11 cellular contexts compared by ENCODE assay signal in the genomic region with DNA sequence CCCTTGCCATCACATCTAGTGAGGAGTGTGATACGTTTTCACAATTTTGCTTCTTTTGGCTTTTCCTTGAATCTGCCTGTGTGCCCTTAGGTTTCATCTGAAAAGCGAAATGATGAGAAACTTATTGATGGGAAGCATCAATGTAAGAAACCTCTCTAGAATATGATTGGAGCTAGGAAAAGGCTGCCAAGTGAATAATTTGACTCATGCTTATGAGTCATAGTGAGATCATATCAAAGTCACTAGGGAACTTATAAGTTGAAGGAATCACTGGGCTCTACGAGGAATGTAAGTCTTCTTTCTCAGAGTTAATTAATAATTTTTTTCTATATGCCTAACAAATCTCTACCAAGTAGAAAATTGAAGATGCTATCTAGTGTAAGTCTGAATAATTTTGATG. TPM values are rescaled to one million over a fixed set of nuclear protein-coding genes. Genes with fewer than 3 reads are reported as not detected.
DNase-seq lines count a peak whose midpoint lies in the region; ATAC-seq and TF ChIP-seq lines count a peak whose summit lies in the region.
"Had no signal": no experiment of that assay in that cellular context is flagged by ENCODE, and none has a peak within 500 bp of the region (broad histone marks: within the 10 kb centered on the region; RNA-seq: fewer than 3 reads in every experiment).

No MANE protein-coding gene starts in this region.

- no peak overlapping the region for H3K4me2 ChIP-seq in SK-N-SH

- no peak overlapping the region for H3K9ac ChIP-seq in SK-N-SH

- H3K9me2 ChIP-seq in SK-N-SH, result no peaks in the 10 kb centered on the region

- peaks cover 9% of the 10 kb centered on the region; the same call in 1 of the 2 replicates for H3K9me3 ChIP-seq in SK-N-SH
- H3K9me3 ChIP-seq: pancreas had no signal

- H3K27ac ChIP-seq in SK-N-SH (ENCODE audit: low read depth in 2 of 2, low read length in 1 of 2), result peak overlapping the region in 1 of 2 experiments; percentile 98; a peak in 2 of 4 replicates
- H3K27ac ChIP-seq: pancreas had no signal

- POLR2A ChIA-PET in SK-N-SH (lab: Yijun Ruan, JAX), result interaction anchor here (1.2 kb wide), 1 partner anchor 11 kb away, joined by 3 read pairs; a partner anchor contains a TSS

- H2AFZ ChIP-seq in SK-N-SH (ENCODE audit: low read depth), result no peak overlapping the region

- TF ChIP-seq CTCF in SK-N-SH (IDR thresholded peaks at IDR 0.05) (no peak), fibroblast of pulmonary artery (IDR thresholded peaks at IDR 0.05; ENCODE audit: low read length, missing control alignments) (no peak)

- H3K27me3 ChIP-seq in SK-N-SH (ENCODE audit: insufficient read depth), result no peaks in the 10 kb centered on the region
- H3K27me3 ChIP-seq: pancreas had no signal

- CTCF ChIA-PET in SK-N-SH (lab: Yijun Ruan, JAX), result interaction anchor here (1.0 to 1.9 kb wide), 5 partner anchors 11 to 555 kb away, joined by 3 to 7 read pairs (median 6); a partner anchor contains a TSS

- H3F3A ChIP-seq in SK-N-SH (replicated peaks; ENCODE audit: insufficient read depth), result peaks cover 22% of the 10 kb centered on the region

- TF ChIP-seq RAD21 in SK-N-SH (IDR thresholded peaks at IDR 0.05; ENCODE audit: low read length), result no peak

- no peak for TF ChIP-seq EP300 in SK-N-SH (IDR thresholded peaks at IDR 0.05; ENCODE audit: borderline replicate concordance in 1 of 2, low read depth in 1 of 2, low read length in 1 of 2)

- 33% methylated on average over 3 of the region's 3 CpGs for WGBS in SK-N-SH (ENCODE audit: low lambda C conversion rate)

- peaks cover 0 to 10% of the 10 kb centered on the region in 2 experiments; a peak in 3 of 4 replicates for H3K4me1 ChIP-seq in SK-N-SH (ENCODE audit: control insufficient read depth in 1 of 2, insufficient read depth in 2 of 2, low read depth in 1 of 2, low read length in 1 of 2)

- DNase-seq in Right ventricle myocardium superior, result no peak
- DNase-seq in cardiac septum (ENCODE audit: low spot score), result no peak
- DNase-seq in SK-N-SH, result no peak
- peak; percentile 84 for DNase-seq in fibroblast of pulmonary artery (ENCODE audit: low read depth)
- DNase-seq in superior temporal gyrus (ENCODE audit: extremely low spot score), result peak; percentile 44
- DNase-seq in T-helper 9 cell, result no peak
- DNase-seq: CD8-positive, alpha-beta T cell; NCI-H1694 treated with DMSO at 0.1 percent for 48 hours; pancreas had no signal

- H3K4me3 ChIP-seq in SK-N-SH (ENCODE audit: low read depth in 2 of 2, low read length in 1 of 2), result no peak overlapping the region
- no peak overlapping the region for H3K4me3 ChIP-seq in fibroblast of pulmonary artery (replicated peaks; ENCODE audit: low read depth, low read length)
- H3K4me3 ChIP-seq: pancreas had no signal

- no peaks in the 10 kb centered on the region; the same call in 1 of the 2 replicates for H4K20me1 ChIP-seq in SK-N-SH (ENCODE audit: insufficient read depth)

- peaks cover 17 to 30% of the 10 kb centered on the region in 2 experiments for H3K36me3 ChIP-seq in SK-N-SH (replicated peaks in 1 of 2; ENCODE audit: control insufficient read depth in 1 of 2, insufficient read depth in 2 of 2, low read length in 1 of 2)
- H3K36me3 ChIP-seq: pancreas had no signal

- intact Hi-C loops in Right ventricle myocardium superior (cut with DNase I) (no loop called here), cardiac septum (cut with DNase I) (no loop called here)

- peaks cover 36% of the 10 kb centered on the region for H3K79me2 ChIP-seq in SK-N-SH (ENCODE audit: insufficient read depth)

- ATAC-seq in Right ventricle myocardium superior (ENCODE audit: poor library complexity) (peak; percentile 57), HG02798 (IDR thresholded peaks at IDR 0.05; ENCODE audit: poor library complexity, unreplicated experiment) (no peak), HG03460 (IDR thresholded peaks at IDR 0.05; ENCODE audit: unreplicated experiment) (no peak)
- ATAC-seq: CD8-positive, alpha-beta T cell had no signal

TF ChIP-seq in SK-N-SH, 30 proteins besides CTCF, POLR2A, EP300 and RAD21:
- TF ChIP-seq, protein P1, sequence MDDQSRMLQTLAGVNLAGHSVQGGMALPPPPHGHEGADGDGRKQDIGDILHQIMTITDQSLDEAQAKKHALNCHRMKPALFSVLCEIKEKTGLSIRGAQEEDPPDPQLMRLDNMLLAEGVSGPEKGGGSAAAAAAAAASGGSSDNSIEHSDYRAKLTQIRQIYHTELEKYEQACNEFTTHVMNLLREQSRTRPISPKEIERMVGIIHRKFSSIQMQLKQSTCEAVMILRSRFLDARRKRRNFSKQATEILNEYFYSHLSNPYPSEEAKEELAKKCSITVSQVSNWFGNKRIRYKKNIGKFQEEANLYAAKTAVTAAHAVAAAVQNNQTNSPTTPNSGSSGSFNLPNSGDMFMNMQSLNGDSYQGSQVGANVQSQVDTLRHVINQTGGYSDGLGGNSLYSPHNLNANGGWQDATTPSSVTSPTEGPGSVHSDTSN (IDR thresholded peaks at IDR 0.05), result peak; percentile 35; the same call in 1 of the 2 replicates
- TF ChIP-seq FOSL2 (IDR thresholded peaks at IDR 0.05; ENCODE audit: borderline replicate concordance, low read depth) (peak; percentile 98), YY1 (IDR thresholded peaks at IDR 0.05; ENCODE audit: low read depth) (no peak), SMC3 (IDR thresholded peaks at IDR 0.05; ENCODE audit: low read depth, low read length) (no peak), SIN3A (IDR thresholded peaks at IDR 0.05; ENCODE audit: borderline replicate concordance, low read depth, low read length) (no peak), GATA2 (CRISPR knock-in tag; IDR thresholded peaks at IDR 0.05) (no peak), TCF12 (IDR thresholded peaks at IDR 0.05) (peak; percentile 64), NFIC (IDR thresholded peaks at IDR 0.05; ENCODE audit: borderline replicate concordance) (peak; percentile 69; the same call in 1 of the 2 replicates), RFX5 (IDR thresholded peaks at IDR 0.05; ENCODE audit: low read length) (no peak), JUND (IDR thresholded peaks at IDR 0.05) (peak; percentile 93)
- TF ChIP-seq, protein P2, sequence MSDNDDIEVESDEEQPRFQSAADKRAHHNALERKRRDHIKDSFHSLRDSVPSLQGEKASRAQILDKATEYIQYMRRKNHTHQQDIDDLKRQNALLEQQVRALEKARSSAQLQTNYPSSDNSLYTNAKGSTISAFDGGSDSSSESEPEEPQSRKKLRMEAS (IDR thresholded peaks at IDR 0.05; ENCODE audit: low read depth), result no peak
- TF ChIP-seq, protein P3, sequence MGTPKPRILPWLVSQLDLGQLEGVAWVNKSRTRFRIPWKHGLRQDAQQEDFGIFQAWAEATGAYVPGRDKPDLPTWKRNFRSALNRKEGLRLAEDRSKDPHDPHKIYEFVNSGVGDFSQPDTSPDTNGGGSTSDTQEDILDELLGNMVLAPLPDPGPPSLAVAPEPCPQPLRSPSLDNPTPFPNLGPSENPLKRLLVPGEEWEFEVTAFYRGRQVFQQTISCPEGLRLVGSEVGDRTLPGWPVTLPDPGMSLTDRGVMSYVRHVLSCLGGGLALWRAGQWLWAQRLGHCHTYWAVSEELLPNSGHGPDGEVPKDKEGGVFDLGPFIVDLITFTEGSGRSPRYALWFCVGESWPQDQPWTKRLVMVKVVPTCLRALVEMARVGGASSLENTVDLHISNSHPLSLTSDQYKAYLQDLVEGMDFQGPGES (IDR thresholded peaks at IDR 0.05; ENCODE audit: low read depth, low read length), result no peak

RNA-seq across cellular contexts. Expression of a gene that starts 10.9 kb away (rescaled TPM):
- total RNA-seq in Right ventricle myocardium superior, result 85.4 TPM
- total RNA-seq in cardiac septum, result 61.8 TPM
- polyA plus RNA-seq in SK-N-SH (2012; rRNA removed), result 29.1 and 31.4 TPM in 2 replicates
- 45.1 and 60.1 TPM in 2 replicates for polyA plus RNA-seq in SK-N-SH (2012; cell fraction: cytosol; rRNA removed)
- polyA plus RNA-seq in SK-N-SH (2012; cell fraction: nucleus; rRNA removed), result 6.3 and 10.9 TPM in 2 replicates

RNA-seq across cellular contexts. Expression of a gene that starts 29.3 kb away (rescaled TPM):
- 15.1 TPM for total RNA-seq in Right ventricle myocardium superior
- total RNA-seq in cardiac septum, result 12.4 TPM
- 1.8 and 2.0 TPM in 2 replicates for polyA plus RNA-seq in SK-N-SH (2012; rRNA removed)
- polyA plus RNA-seq in SK-N-SH (2012; cell fraction: cytosol; rRNA removed), result 0.80 and 1.3 TPM in 2 replicates
- polyA plus RNA-seq in SK-N-SH (2012; cell fraction: nucleus; rRNA removed), result 3.0 and 3.6 TPM in 2 replicates

Comparison
In these comparisons a context has a peak if more than half of its experiments do, and no peak if none do; other contexts are left out.
1. DNase-seq: peak in fibroblast of pulmonary artery (single experiment) and superior temporal gyrus (single experiment); none in Right ventricle myocardium superior (single experiment), cardiac septum (single experiment), SK-N-SH (single experiment) and T-helper 9 cell (single experiment).